10 cellular contexts compared by ENCODE assay signal in genomic region chr19:589693-590395, GRCh38. TPM values are rescaled to one million over a fixed set of nuclear protein-coding genes. Genes with fewer than 3 reads are reported as not detected.
A peak's percentile ranks its signal among the peaks of the same experiment; 100 is the strongest.
DNase-seq lines count a peak whose midpoint lies in the region; ATAC-seq lines count a peak whose summit lies in the region.
"Had no signal": no experiment of that assay in that cellular context is flagged by ENCODE, and none has a peak within 500 bp of the region (broad histone marks: within the 10 kb centered on the region; RNA-seq: fewer than 3 reads in every experiment).

Gene HCN2 (plus strand): TSS chr19:589881. CDS start chr19:589946, 65 bp downstream.

- H3K4me3 ChIP-seq in iPS-11a (ENCODE audit: low read depth, low read length): peak within 1 kb of the TSS; percentile 17
- peak within 1 kb of the TSS; percentile 45 for H3K4me3 ChIP-seq in thymus (ENCODE audit: low read length)

- under 1% methylated on average over 95 of the region's 132 CpGs for WGBS in thymus

- H3K4me1 Mint-ChIP-seq in activated naive CD4-positive, alpha-beta T cell treated with anti-CD3 and anti-CD28 coated beads, Interleukin-2, amount 50 U/mL, for 24 hours: peaks cover 3% of the 10 kb centered on the region
- no peaks in the 10 kb centered on the region for H3K4me1 Mint-ChIP-seq in activated T-helper 1 cell treated with anti-CD3 and anti-CD28 coated beads, Interleukin-12 subunit alpha, Interleukin-12 subunit beta, Interleukin-2, Interleukin-4 antibody, amounts not matched to agents 30 ng/mL and 10 ng/mL and 1 ng/mL, durations not matched to agents 14 hours and 24 hours and 36 hours (ENCODE audit: low read depth)

- peak within 1 kb of the TSS; percentile 61 for H3K4me3 Mint-ChIP-seq in activated naive CD4-positive, alpha-beta T cell treated with anti-CD3 and anti-CD28 coated beads, Interleukin-2, amount 50 U/mL, for 24 hours
- H3K4me3 Mint-ChIP-seq in activated T-helper 1 cell treated with anti-CD3 and anti-CD28 coated beads, Interleukin-12 subunit alpha, Interleukin-12 subunit beta, Interleukin-2, Interleukin-4 antibody, amounts not matched to agents 30 ng/mL and 10 ng/mL and 1 ng/mL, durations not matched to agents 14 hours and 24 hours and 36 hours: peak within 1 kb of the TSS; percentile 51

- intact Hi-C loops in activated T-helper 1 cell treated with anti-CD3 and anti-CD28 coated beads, Interleukin-12 subunit alpha, Interleukin-12 subunit beta, Interleukin-2, Interleukin-4 antibody, amounts not matched to agents 30 ng/mL and 10 ng/mL and 1 ng/mL, durations not matched to agents 14 hours and 24 hours and 36 hours (cut with micrococcal nuclease): loop anchor here (5.0 kb wide), 2 partner anchors 42 to 142 kb away; partner anchors contain the start of gene POLRMT

- no peaks in the 10 kb centered on the region for H3K36me3 ChIP-seq in thymus (ENCODE audit: control insufficient read depth, insufficient read depth)

- no peaks in the 10 kb centered on the region for H3K4me1 ChIP-seq in thymus (ENCODE audit: control insufficient read depth, insufficient read depth, low read length)

- no peak for DNase-seq in activated naive CD4-positive, alpha-beta T cell (lab: John Stamatoyannopoulos, UW)
- no peak for DNase-seq in activated T-helper 1 cell treated with anti-CD3 and anti-CD28 coated beads, Interleukin-12 subunit alpha, Interleukin-12 subunit beta, Interleukin-2, Interleukin-4 antibody, amounts not matched to agents 30 ng/mL and 10 ng/mL and 1 ng/mL, durations not matched to agents 14 hours and 24 hours and 36 hours (ENCODE audit: low spot score)
- DNase-seq in GM19238 (ENCODE audit: insufficient read length, low spot score): no peak
- DNase-seq in NOMO-1 treated with dmso at 0.1 percent for 144 hours (lab: John Stamatoyannopoulos, UW; ENCODE audit: unreplicated experiment): no peak
- DNase-seq: NCI-H187 treated with DMSO at 0.1 percent for 48 hours; stimulated activated CD4-positive, alpha-beta T cell treated with anti-CD3 and anti-CD28 coated beads, Interleukin-2, amount 100 ng/mL, for 48 hours had no signal

- no peaks in the 10 kb centered on the region for H3K9me3 Mint-ChIP-seq in activated naive CD4-positive, alpha-beta T cell treated with anti-CD3 and anti-CD28 coated beads, Interleukin-2, amount 50 U/mL, for 24 hours
- no peaks in the 10 kb centered on the region for H3K9me3 Mint-ChIP-seq in activated T-helper 1 cell treated with anti-CD3 and anti-CD28 coated beads, Interleukin-12 subunit alpha, Interleukin-12 subunit beta, Interleukin-2, Interleukin-4 antibody, amounts not matched to agents 30 ng/mL and 10 ng/mL and 1 ng/mL, durations not matched to agents 14 hours and 24 hours and 36 hours

- H3K27ac ChIP-seq in thymus (ENCODE audit: low read depth): no peak within 1 kb of the TSS

- no peaks in the 10 kb centered on the region for H3K36me3 Mint-ChIP-seq in activated naive CD4-positive, alpha-beta T cell treated with anti-CD3 and anti-CD28 coated beads, Interleukin-2, amount 50 U/mL, for 24 hours
- H3K36me3 Mint-ChIP-seq in activated T-helper 1 cell treated with anti-CD3 and anti-CD28 coated beads, Interleukin-12 subunit alpha, Interleukin-12 subunit beta, Interleukin-2, Interleukin-4 antibody, amounts not matched to agents 30 ng/mL and 10 ng/mL and 1 ng/mL, durations not matched to agents 14 hours and 24 hours and 36 hours (ENCODE audit: low read depth): no peaks in the 10 kb centered on the region

- H3K27me3 Mint-ChIP-seq in activated naive CD4-positive, alpha-beta T cell treated with anti-CD3 and anti-CD28 coated beads, Interleukin-2, amount 50 U/mL, for 24 hours: peaks cover 6% of the 10 kb centered on the region
- H3K27me3 Mint-ChIP-seq in activated T-helper 1 cell treated with anti-CD3 and anti-CD28 coated beads, Interleukin-12 subunit alpha, Interleukin-12 subunit beta, Interleukin-2, Interleukin-4 antibody, amounts not matched to agents 30 ng/mL and 10 ng/mL and 1 ng/mL, durations not matched to agents 14 hours and 24 hours and 36 hours (ENCODE audit: insufficient read depth): peaks cover 19% of the 10 kb centered on the region

- no peak for ATAC-seq in HG02840 (IDR thresholded peaks at IDR 0.05; ENCODE audit: low FRiP score, unreplicated experiment)

- H3K27me3 ChIP-seq in thymus (ENCODE audit: control insufficient read depth, insufficient read depth): peaks cover 58% of the 10 kb centered on the region

- no peaks in the 10 kb centered on the region for H3K9me3 ChIP-seq in thymus (ENCODE audit: control insufficient read depth)

- H3K27ac Mint-ChIP-seq in activated naive CD4-positive, alpha-beta T cell treated with anti-CD3 and anti-CD28 coated beads, Interleukin-2, amount 50 U/mL, for 24 hours: no peak within 1 kb of the TSS
- no peak within 1 kb of the TSS for H3K27ac Mint-ChIP-seq in activated T-helper 1 cell treated with anti-CD3 and anti-CD28 coated beads, Interleukin-12 subunit alpha, Interleukin-12 subunit beta, Interleukin-2, Interleukin-4 antibody, amounts not matched to agents 30 ng/mL and 10 ng/mL and 1 ng/mL, durations not matched to agents 14 hours and 24 hours and 36 hours

RNA-seq across cellular contexts. Expression of gene HCN2, which starts in this region (rescaled TPM):
- 1.1 and 1.2 TPM in 2 replicates for total RNA-seq in activated T-helper 1 cell treated with anti-CD3 and anti-CD28 coated beads, Interleukin-12 subunit alpha, Interleukin-12 subunit beta, Interleukin-2, Interleukin-4 antibody, amounts not matched to agents 30 ng/mL and 10 ng/mL and 1 ng/mL, durations not matched to agents 14 hours and 24 hours and 36 hours
- polyA plus RNA-seq in thymus: 0.46 TPM
